ENCODE assay signal across 8 cellular contexts in genomic region chr13:32315255-32316029, GRCh38. TPM values are rescaled to one million over a fixed set of nuclear protein-coding genes. Genes with fewer than 3 reads are reported as not detected.
DNase-seq lines count a peak whose midpoint lies in the region; ATAC-seq and TF ChIP-seq lines count a peak whose summit lies in the region.

BRCA2 (plus strand) TSS chr13:32315508; CDS start chr13:32316461, 953 bp downstream.
A gene with protein sequence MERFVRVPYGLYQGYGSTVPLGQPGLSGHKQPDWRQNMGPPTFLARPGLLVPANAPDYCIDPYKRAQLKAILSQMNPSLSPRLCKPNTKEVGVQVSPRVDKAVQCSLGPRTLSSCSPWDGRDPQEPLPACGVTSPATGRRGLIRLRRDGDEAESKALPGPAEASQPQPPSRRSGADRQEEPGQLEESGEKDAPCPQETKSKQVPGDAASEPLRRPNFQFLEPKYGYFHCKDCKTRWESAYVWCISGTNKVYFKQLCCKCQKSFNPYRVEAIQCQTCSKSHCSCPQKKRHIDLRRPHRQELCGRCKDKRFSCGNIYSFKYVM (minus strand): TSS chr13:32315363. CDS start chr13:32311925, 3,438 bp downstream.

- no peaks in the 10 kb centered on the region for H3K27me3 ChIP-seq in OCI-LY1 (ENCODE audit: insufficient read depth, low read length)
- no peaks in the 10 kb centered on the region for H3K27me3 ChIP-seq in mononuclear cell (ENCODE audit: insufficient read depth, low read length)

- peaks cover 15% of the 10 kb centered on the region for H3K36me3 ChIP-seq in OCI-LY1 (ENCODE audit: insufficient read depth, low read length)

- no peaks in the 10 kb centered on the region for H3F3A ChIP-seq in OCI-LY1 (ENCODE audit: insufficient read depth, low read length)

- ATAC-seq in GM21360 (IDR thresholded peaks at IDR 0.05; ENCODE audit: unreplicated experiment), result peak; percentile 89

- H3K4me1 ChIP-seq in OCI-LY1 (ENCODE audit: insufficient read depth, low read length, severe bottlenecking), result peaks cover 20% of the 10 kb centered on the region
- peaks cover 29% of the 10 kb centered on the region for H3K4me1 ChIP-seq in mononuclear cell (ENCODE audit: insufficient read depth, low read length)

- in situ Hi-C loops in Caki2 (cut with HindIII; ENCODE audit: low pct_unique_long_range_greater_than_20kb, low sequenced_read_pairs), result no loop called here

- peak; percentile 75 for DNase-seq in Caki2 (ENCODE audit: low read depth)
- peak; percentile 99 for DNase-seq in HT-29 (ENCODE audit: low spot score)
- peak; percentile 78 for DNase-seq in activated T-cell treated with anti-CD3 and anti-CD28 coated beads for 1 hour (ENCODE audit: low read depth)
- peak; percentile 44 for DNase-seq in epidermal melanocyte (ENCODE audit: insufficient read length, low spot score)
- DNase-seq in stimulated activated CD8-positive, alpha-beta memory T cell treated with anti-CD3 and anti-CD28 coated beads, Interleukin-2, amount 100 ng/mL, for 1 hour (ENCODE audit: low read depth in 2 of 2), result peak; percentile 74 to 77

- H3K4me3 ChIP-seq in OCI-LY1 (ENCODE audit: low read depth, low read length, poor library complexity, severe bottlenecking), result peak within 1 kb of the TSS; percentile 75
- peak within 1 kb of the TSS; percentile 75 for H3K4me3 ChIP-seq in mononuclear cell (ENCODE audit: low read length)

- H3K9me3 ChIP-seq in OCI-LY1 (ENCODE audit: low read length) (no peaks in the 10 kb centered on the region), mononuclear cell (ENCODE audit: low read depth, low read length) (no peaks in the 10 kb centered on the region)

- H3K9ac ChIP-seq in OCI-LY1 (ENCODE audit: low read length), result peak within 1 kb of the TSS; percentile 86

- peak within 1 kb of the TSS; percentile 91 for H3K4me2 ChIP-seq in OCI-LY1 (ENCODE audit: low read length)

- no peaks in the 10 kb centered on the region for H4K20me1 ChIP-seq in OCI-LY1 (ENCODE audit: insufficient read depth, low read length)

- H3K9me2 ChIP-seq in OCI-LY1 (ENCODE audit: low read depth, low read length), result no peaks in the 10 kb centered on the region

- no peaks in the 10 kb centered on the region for H3K79me2 ChIP-seq in OCI-LY1 (ENCODE audit: insufficient read depth, low read length)

- H3K27ac ChIP-seq in OCI-LY1 (ENCODE audit: low read depth, low read length, poor library complexity, severe bottlenecking), result peak within 1 kb of the TSS; percentile 93

- no peak for TF ChIP-seq CTCF in OCI-LY1 (IDR thresholded peaks at IDR 0.05; ENCODE audit: low read length)

- H2AFZ ChIP-seq in OCI-LY1 (ENCODE audit: low read length), result peak within 1 kb of the TSS; percentile 57; the same call in 1 of the 2 replicates

RNA-seq across cellular contexts. Expression of gene BRCA2, which starts in this region (rescaled TPM):
- 1.4 and 4.4 TPM in 2 replicates for total RNA-seq in Caki2 (2014; rRNA removed; shearing (Covaris generic); ENCODE audit: low replicate concordance)
- 13.6 and 20.0 TPM in 2 replicates for total RNA-seq in HT-29 (2014; rRNA removed; shearing (Covaris generic))
- total RNA-seq in mononuclear cell, result 4.4 TPM

RNA-seq across cellular contexts. Expression of the second gene that starts in this region (rescaled TPM):
- total RNA-seq in Caki2 (2014; rRNA removed; shearing (Covaris generic); ENCODE audit: low replicate concordance), result not detected in 2 replicates
- 0.10 TPM in 1 of 2 replicates, not detected in the other for total RNA-seq in HT-29 (2014; rRNA removed; shearing (Covaris generic))
- not detected for total RNA-seq in mononuclear cell

Comparison
In these comparisons a context has a peak if more than half of its experiments do, and no peak if none do; other contexts are left out.
1. Peak in every context shown above with its lines: DNase-seq, ATAC-seq, H3K4me3 ChIP-seq and H3K27ac ChIP-seq.
2. DNase-seq: peak in every context shown above with its lines; median percentile 99 in HT-29; 78 in activated T-cell treated with anti-CD3 and anti-CD28 coated beads for 1 hour; 76 in stimulated activated CD8-positive, alpha-beta memory T cell treated with anti-CD3 and anti-CD28 coated beads, Interleukin-2, amount 100 ng/mL, for 1 hour; 75 in Caki2; 44 in epidermal melanocyte.